Comparison of ENCODE assay signal across 19 cellular contexts in genomic region chr20:7392551-7392950, GRCh38.
DNase-seq lines count a peak whose midpoint lies in the region; ATAC-seq, FAIRE-seq and TF ChIP-seq lines count a peak whose summit lies in the region.
"Had no signal": no experiment of that assay in that cellular context is flagged by ENCODE, and none has a peak within 500 bp of the region (broad histone marks: within the 10 kb centered on the region; RNA-seq: fewer than 3 reads in every experiment).

No MANE protein-coding gene starts in this region.

- H3K79me2 ChIP-seq in H1 (ENCODE audit: control insufficient read depth in 1 of 2, insufficient read depth in 2 of 2, low read length in 2 of 2), result no peaks in the 10 kb centered on the region

- H3K4me2 ChIP-seq in H1 (ENCODE audit: insufficient read depth in 1 of 2, low read depth in 2 of 2, low read length in 2 of 2), result no peak overlapping the region
- H3K4me2 ChIP-seq: KMS-11 had no signal

- intact Hi-C loops in CD4-positive, alpha-beta memory T cell (cut with micrococcal nuclease), result no loop called here

- 0 out of 2 replicates have a peak overlapping the region, but pooled peaks have one; percentile 20 for H2AFZ ChIP-seq in H1 (ENCODE audit: low read length)

- H3K18ac ChIP-seq in H1 (ENCODE audit: extremely low read depth, low read length), result no peak overlapping the region

- no peak overlapping the region for H2AK5ac ChIP-seq in H1 (ENCODE audit: low read depth, low read length)

- no peak overlapping the region for H3K56ac ChIP-seq in H1 (replicated peaks; ENCODE audit: insufficient read length, low read depth, low read length)

- no peak overlapping the region for H3K27ac Mint-ChIP-seq in CD4-positive, alpha-beta memory T cell
- H3K27ac Mint-ChIP-seq: activated naive CD8-positive, alpha-beta T cell; CD8-positive, alpha-beta memory T cell; stimulated activated naive CD8-positive, alpha-beta T cell treated with anti-CD3 and anti-CD28 coated beads, Interleukin-15, amount 100 ng/mL, for 72 hours had no signal

- no peak overlapping the region for H3K27ac ChIP-seq in H1 (ENCODE audit: low read depth, low read length)
- H3K27ac ChIP-seq in layer of hippocampus (ENCODE audit: low read depth, low read length), result peak overlapping the region; percentile 25
- no peak overlapping the region for H3K27ac ChIP-seq in CD4-positive, alpha-beta memory T cell (ENCODE audit: low read depth, low read length)
- H3K27ac ChIP-seq: KMS-11, SK-N-MC had no signal

- no peak overlapping the region for H4K91ac ChIP-seq in H1 (replicated peaks; ENCODE audit: insufficient read length, low read length)

- no peak overlapping the region for H3K23ac ChIP-seq in H1 (ENCODE audit: insufficient read length)

- H3K79me1 ChIP-seq in H1 (ENCODE audit: low read depth, low read length), result no peaks in the 10 kb centered on the region

- no peak overlapping the region for H2BK20ac ChIP-seq in H1 (ENCODE audit: low read length)

- no peak overlapping the region for H4K5ac ChIP-seq in H1 (ENCODE audit: insufficient read length, low read depth, low read length)

- H4K20me1 ChIP-seq in H1 (replicated peaks in 1 of 2; ENCODE audit: control insufficient read depth in 1 of 2, insufficient read depth in 2 of 2, low read length in 2 of 2), result no peaks in the 10 kb centered on the region

- DNase-seq in AG20443 (ENCODE audit: low spot score), result peak; percentile 12
- peak; percentile 62 for DNase-seq in NCI-H69 (lab: John Stamatoyannopoulos, UW)
- DNase-seq in H1 (ENCODE audit: low read depth in 1 of 2, low spot score in 2 of 2), result no peak
- no peak for DNase-seq in CD4-positive, alpha-beta memory T cell
- no peak for DNase-seq in SKM-1 (lab: John Stamatoyannopoulos, UW; ENCODE audit: unreplicated experiment)
- DNase-seq: activated T-cell treated with anti-CD3 and anti-CD28 coated beads, Interleukin-2, amount 50 U/mL, for 48 hours; CD8-positive, alpha-beta memory T cell; DMS79 treated with DMSO at 0.1 percent for 48 hours; left colon; NCI-H1092 treated with DMSO at 0.1 percent for 48 hours; NCI-H2171; NCI-H82; stimulated activated naive CD8-positive, alpha-beta T cell treated with anti-CD3 and anti-CD28 coated beads, Interleukin-15, amount 100 ng/mL, for 72 hours had no signal

- H3K9me3 Mint-ChIP-seq in CD4-positive, alpha-beta memory T cell, result peaks cover 0 to 2% (median 0%) of the 10 kb centered on the region in 8 donors
- H3K9me3 Mint-ChIP-seq: stimulated activated naive CD8-positive, alpha-beta T cell treated with anti-CD3 and anti-CD28 coated beads, Interleukin-15, amount 100 ng/mL, for 72 hours had no signal

- CTCF ChIA-PET in H1 (lab: Charles Lee; ENCODE audit: partially characterized antibody), result no interaction called here
- CTCF ChIA-PET in CD4-positive, alpha-beta memory T cell (lab: Charles Lee; ENCODE audit: partially characterized antibody), result no interaction called here

- no peak for TF ChIP-seq RAD21 in H1 (IDR thresholded peaks at IDR 0.05 in 1 of 2, conservative IDR thresholded peaks at IDR 0.05 in 1 of 2; ENCODE audit: low read depth in 2 of 2, low read length in 2 of 2)

- H3K9me3 ChIP-seq in H1 (ENCODE audit: insufficient read depth in 2 of 2, low read depth in 1 of 2, low read length in 1 of 2), result no peaks in the 10 kb centered on the region; a peak in 1 of 4 replicates
- H3K9me3 ChIP-seq in CD4-positive, alpha-beta memory T cell (ENCODE audit: control insufficient read depth in 1 of 2, low read length in 2 of 2), result no peaks in the 10 kb centered on the region

- no peak overlapping the region for H3K4me3 ChIP-seq in H1 (ENCODE audit: extremely low read depth in 1 of 4, insufficient read depth in 2 of 4, low read depth in 3 of 4, low read length in 4 of 4)
- no peak overlapping the region for H3K4me3 ChIP-seq in CD4-positive, alpha-beta memory T cell (ENCODE audit: low read length in 2 of 2)
- H3K4me3 ChIP-seq: SK-N-MC had no signal

- no peak for FAIRE-seq in H1 (lab: Jason Lieb, UNC)

- no peak overlapping the region for H3K14ac ChIP-seq in H1 (ENCODE audit: insufficient read length)

- no peaks in the 10 kb centered on the region for H3K36me3 ChIP-seq in H1 (ENCODE audit: control insufficient read depth in 2 of 4, insufficient read depth in 4 of 4, low read length in 3 of 4)
- no peaks in the 10 kb centered on the region for H3K36me3 ChIP-seq in CD4-positive, alpha-beta memory T cell (ENCODE audit: insufficient read depth, low read length)

- no peak overlapping the region for H2BK15ac ChIP-seq in H1 (ENCODE audit: low read length)

- no peak overlapping the region for H2BK5ac ChIP-seq in H1 (ENCODE audit: low read depth, low read length)

- no peak for TF ChIP-seq POLR2A in H1 (IDR thresholded peaks at IDR 0.05; ENCODE audit: control extremely low read depth in 1 of 2, low read depth in 2 of 2, low read length in 2 of 2)

- no peak overlapping the region for H3K4ac ChIP-seq in H1 (replicated peaks; ENCODE audit: insufficient read length, low read depth, low read length)

- WGBS in H1 (ENCODE audit: extremely low coverage in 1 of 2, insufficient coverage in 1 of 2, insufficient read length in 1 of 2, insufficient replicate concordance in 2 of 2, low coverage in 1 of 2, low lambda C conversion rate in 2 of 2, missing lambda C conversion rate in 1 of 2), 2 experiments, result 96% methylated on average over 2 of the region's 2 CpGs; no CpG with 5 or more reads in 1 of the 2 experiments

- no peak overlapping the region for H3K4me3 Mint-ChIP-seq in CD4-positive, alpha-beta memory T cell
- H3K4me3 Mint-ChIP-seq: activated naive CD8-positive, alpha-beta T cell; CD8-positive, alpha-beta memory T cell; stimulated activated naive CD8-positive, alpha-beta T cell treated with anti-CD3 and anti-CD28 coated beads, Interleukin-15, amount 100 ng/mL, for 72 hours had no signal

- no peak for ATAC-seq in GM21526 (IDR thresholded peaks at IDR 0.05; ENCODE audit: low FRiP score, unreplicated experiment)
- ATAC-seq in HG03378 (IDR thresholded peaks at IDR 0.05; ENCODE audit: unreplicated experiment), result no peak
- ATAC-seq: left colon; stimulated activated naive CD8-positive, alpha-beta T cell treated with anti-CD3 and anti-CD28 coated beads, Interleukin-15, amount 100 ng/mL, for 72 hours had no signal

- H3K4me1 ChIP-seq in H1 (replicated peaks in 1 of 4; ENCODE audit: control insufficient read depth in 3 of 4, insufficient read depth in 4 of 4, low read length in 3 of 4), result no peaks in the 10 kb centered on the region; a peak in 1 of 7 replicates
- H3K4me1 ChIP-seq in CD4-positive, alpha-beta memory T cell (ENCODE audit: insufficient read depth, low read length), result no peaks in the 10 kb centered on the region

- no peak overlapping the region for H3K9ac ChIP-seq in H1 (replicated peaks in 1 of 4; ENCODE audit: extremely low read depth in 1 of 4, low read depth in 3 of 4, low read length in 3 of 4)
- H3K9ac ChIP-seq: KMS-11 had no signal

- TF ChIP-seq CTCF in H1 (IDR thresholded peaks at IDR 0.05; ENCODE audit: control extremely low read depth in 1 of 3, insufficient read depth in 1 of 3, low read depth in 1 of 3, low read length in 3 of 3), result no peak

- no peak for TF ChIP-seq EP300 in H1 (IDR thresholded peaks at IDR 0.05; ENCODE audit: borderline replicate concordance in 1 of 2, low read depth in 2 of 2, low read length in 2 of 2)

- no peak overlapping the region for H2BK12ac ChIP-seq in H1 (ENCODE audit: low read depth, low read length)

- no peak overlapping the region for H2BK120ac ChIP-seq in H1 (replicated peaks; ENCODE audit: low read depth, low read length)

- H3K27me3 Mint-ChIP-seq in CD4-positive, alpha-beta memory T cell, result no peaks in the 10 kb centered on the region
- H3K27me3 Mint-ChIP-seq: activated naive CD8-positive, alpha-beta T cell; CD8-positive, alpha-beta memory T cell; stimulated activated naive CD8-positive, alpha-beta T cell treated with anti-CD3 and anti-CD28 coated beads, Interleukin-15, amount 100 ng/mL, for 72 hours had no signal

- H4K8ac ChIP-seq in H1 (ENCODE audit: extremely low read depth, insufficient read depth, low read length), result no peak overlapping the region

- no peaks in the 10 kb centered on the region for H3K23me2 ChIP-seq in H1 (ENCODE audit: low read depth, low read length)

- no peaks in the 10 kb centered on the region for H3K36me3 Mint-ChIP-seq in CD4-positive, alpha-beta memory T cell
- H3K36me3 Mint-ChIP-seq: activated naive CD8-positive, alpha-beta T cell; CD8-positive, alpha-beta memory T cell had no signal

- H3K27me3 ChIP-seq in H1 (replicated peaks in 1 of 4; ENCODE audit: control insufficient read depth in 3 of 4, extremely low read depth in 1 of 4, insufficient read depth in 3 of 4, low read length in 3 of 4) (no peaks in the 10 kb centered on the region), layer of hippocampus (ENCODE audit: control insufficient read depth, insufficient read depth, low read length) (no peaks in the 10 kb centered on the region)
- no peaks in the 10 kb centered on the region for H3K27me3 ChIP-seq in CD4-positive, alpha-beta memory T cell (ENCODE audit: insufficient read depth, low read length)

- POLR2A ChIA-PET in H1 (lab: Charles Lee; ENCODE audit: partially characterized antibody), result no interaction called here
- POLR2A ChIA-PET in CD4-positive, alpha-beta memory T cell (lab: Charles Lee; ENCODE audit: partially characterized antibody), result no interaction called here

- H3K4me1 Mint-ChIP-seq in CD4-positive, alpha-beta memory T cell, result no peaks in the 10 kb centered on the region
- H3K4me1 Mint-ChIP-seq: CD8-positive, alpha-beta memory T cell; stimulated activated naive CD8-positive, alpha-beta T cell treated with anti-CD3 and anti-CD28 coated beads, Interleukin-15, amount 100 ng/mL, for 72 hours had no signal

TF ChIP-seq in H1, 55 proteins besides CTCF, POLR2A, EP300 and RAD21 (continues in another document):
- TF ChIP-seq SIRT6 (IDR thresholded peaks at IDR 0.05; ENCODE audit: low read length), result no peak
- no peak for TF ChIP-seq KDM5A (IDR thresholded peaks at IDR 0.05; ENCODE audit: low read length)
- TF ChIP-seq POU5F1 (IDR thresholded peaks at IDR 0.05; ENCODE audit: low read depth, low read length), result no peak
- TF ChIP-seq CHD2 (IDR thresholded peaks at IDR 0.05; ENCODE audit: low read length), result no peak
- TF ChIP-seq BACH1 (IDR thresholded peaks at IDR 0.05; ENCODE audit: low read length), result no peak
- TF ChIP-seq CREB1 (IDR thresholded peaks at IDR 0.05), result no peak

Comparison
In these comparisons a context has a peak if more than half of its experiments do, and no peak if none do; other contexts are left out.
1. DNase-seq: peak in AG20443 (single experiment) and NCI-H69 (single experiment); none in H1 (0 of 2), CD4-positive, alpha-beta memory T cell (0 of 5) and SKM-1 (single experiment).